ENCODE assay signal across 26 cellular contexts in the genomic region with DNA sequence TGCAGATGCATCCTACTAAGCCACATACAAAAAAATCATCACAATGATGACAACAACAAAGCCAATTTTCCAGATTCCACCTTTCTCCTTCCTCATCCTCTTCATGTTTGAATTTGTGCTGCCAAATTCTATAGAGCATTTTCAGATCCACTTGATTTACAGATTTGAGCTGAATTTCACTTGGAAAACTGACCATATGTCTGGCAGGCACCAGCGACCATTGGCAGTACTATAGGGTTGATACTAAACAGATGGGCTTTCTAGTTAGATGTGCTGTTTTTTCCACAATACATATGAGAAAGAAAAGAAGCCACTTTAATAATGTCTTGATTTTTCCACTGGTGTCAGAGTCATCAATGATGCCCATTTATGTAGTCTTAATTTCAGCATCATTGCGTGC.
"Had no signal": no experiment of that assay in that cellular context is flagged by ENCODE, and none has a peak within 500 bp of the region (broad histone marks: within the 10 kb centered on the region; RNA-seq: fewer than 3 reads in every experiment).

No MANE protein-coding gene starts in this region.

- H3K4me3 Mint-ChIP-seq: dendritic cell treated with granulocyte-macrophage colony-stimulating factor and Interleukin-4, amounts not matched to agents 40 ng/mL and 50 ng/mL, for 4 days; immature natural killer cell; memory B cell; natural killer cell; neural crest cell; stimulated activated naive CD8-positive, alpha-beta T cell treated with anti-CD3 and anti-CD28 coated beads, Interleukin-15, amount 100 ng/mL, for 72 hours had no signal

- H3K27ac Mint-ChIP-seq: dendritic cell treated with granulocyte-macrophage colony-stimulating factor and Interleukin-4, amounts not matched to agents 40 ng/mL and 50 ng/mL, for 4 days; immature natural killer cell; memory B cell; natural killer cell; stimulated activated naive CD8-positive, alpha-beta T cell treated with anti-CD3 and anti-CD28 coated beads, Interleukin-15, amount 100 ng/mL, for 72 hours had no signal

- H3K27me3 Mint-ChIP-seq: stimulated activated naive CD8-positive, alpha-beta T cell treated with anti-CD3 and anti-CD28 coated beads, Interleukin-15, amount 100 ng/mL, for 72 hours had no signal

- H3K36me3 ChIP-seq: colonic mucosa, esophagus muscularis mucosa, neutrophil, prostate gland, right atrium auricular region, suprapubic skin, transverse colon, upper lobe of right lung, uterus had no signal

- H3K27me3 ChIP-seq: colonic mucosa, right atrium auricular region, transverse colon, uterus had no signal

- H3K9me3 ChIP-seq: colonic mucosa, esophagus muscularis mucosa, neutrophil, prostate gland, right atrium auricular region, suprapubic skin, transverse colon, upper lobe of right lung, uterus had no signal

- H3K4me1 ChIP-seq: colonic mucosa, esophagus muscularis mucosa, prostate gland, right atrium auricular region, suprapubic skin, transverse colon, upper lobe of right lung, uterus had no signal

- ATAC-seq: left ventricle myocardium superior; natural killer cell; sciatic nerve; stimulated activated naive CD8-positive, alpha-beta T cell treated with anti-CD3 and anti-CD28 coated beads, Interleukin-15, amount 100 ng/mL, for 72 hours; upper lobe of right lung had no signal

- H3K4me1 Mint-ChIP-seq: immature natural killer cell; memory B cell; natural killer cell; neural crest cell; stimulated activated naive CD8-positive, alpha-beta T cell treated with anti-CD3 and anti-CD28 coated beads, Interleukin-15, amount 100 ng/mL, for 72 hours had no signal

- DNase-seq: colonic mucosa; effector CD8-positive, alpha-beta T cell; hypothalamus; immature natural killer cell; left ventricle myocardium superior; natural killer cell; stimulated activated CD4-positive, alpha-beta T cell treated with anti-CD3 and anti-CD28 coated beads, Interleukin-12 subunit alpha, Interleukin-12 subunit beta, amount 100 ng/mL, for 4 hours; stimulated activated CD4-positive, alpha-beta T cell treated with anti-CD3 and anti-CD28 coated beads, Interleukin-1b, Interleukin-23, amount 100 ng/mL, for 48 hours; stimulated activated CD4-positive, alpha-beta T cell treated with anti-CD3 and anti-CD28 coated beads, Interleukin-4, amount 100 ng/mL, for 1 hour; stimulated activated CD8-positive, alpha-beta memory T cell treated with anti-CD3 and anti-CD28 coated beads, Interleukin-4, amount 100 ng/mL, for 48 hours; stimulated activated naive CD4-positive, alpha-beta T cell; stimulated activated naive CD8-positive, alpha-beta T cell treated with anti-CD3 and anti-CD28 coated beads, Interleukin-15, amount 100 ng/mL, for 72 hours; transverse colon; upper lobe of right lung; uterus had no signal

- H3K9me3 Mint-ChIP-seq: dendritic cell treated with granulocyte-macrophage colony-stimulating factor and Interleukin-4, amounts not matched to agents 40 ng/mL and 50 ng/mL, for 4 days; memory B cell; natural killer cell; neural crest cell; stimulated activated naive CD8-positive, alpha-beta T cell treated with anti-CD3 and anti-CD28 coated beads, Interleukin-15, amount 100 ng/mL, for 72 hours had no signal

- H3K36me3 Mint-ChIP-seq: immature natural killer cell, memory B cell, natural killer cell had no signal

- H3K4me3 ChIP-seq: colonic mucosa, esophagus muscularis mucosa, lung, prostate gland, right atrium auricular region, smooth muscle cell, suprapubic skin, transverse colon, upper lobe of right lung, uterus had no signal

- H3K27ac ChIP-seq: colonic mucosa, esophagus muscularis mucosa, neutrophil, prostate gland, right atrium auricular region, suprapubic skin, transverse colon, upper lobe of right lung, uterus had no signal
